8 cellular contexts compared by ENCODE assay signal in genomic region chr10:130137077-130137448, GRCh38. TPM values are rescaled to one million over a fixed set of nuclear protein-coding genes. Genes with fewer than 3 reads are reported as not detected.
A peak's percentile ranks its signal among the peaks of the same experiment; 100 is the strongest.
DNase-seq lines count a peak whose midpoint lies in the region; ATAC-seq and TF ChIP-seq lines count a peak whose summit lies in the region.

No MANE protein-coding gene starts in this region.

- H3K4me3 Mint-ChIP-seq in activated CD8-positive, alpha-beta T cell treated with anti-CD3 and anti-CD28 coated beads, Interleukin-2, amount 10 ng/mL, durations not matched to agents 7 days and 5 days: peak overlapping the region; percentile 87
- H3K4me3 Mint-ChIP-seq in stimulated activated memory B cell treated with anti-CD40 and anti-IgM and Interleukin-4, amounts not matched to agents 10 μg/mL and 1 μg/mL and 100 μg/mL, for 72 hours: peak overlapping the region; percentile 97

- peak; percentile 1 for ATAC-seq in activated CD8-positive, alpha-beta T cell treated with anti-CD3 and anti-CD28 coated beads, Interleukin-2, amount 10 ng/mL, durations not matched to agents 7 days and 5 days
- no peak for ATAC-seq in stimulated activated memory B cell treated with anti-CD40 and anti-IgM and Interleukin-4, amounts not matched to agents 10 μg/mL and 1 μg/mL and 100 μg/mL, for 72 hours
- no peak for ATAC-seq in HG03469 (IDR thresholded peaks at IDR 0.05; ENCODE audit: unreplicated experiment)
- no peak for ATAC-seq in HG03097 (IDR thresholded peaks at IDR 0.05; ENCODE audit: low FRiP score, unreplicated experiment)

- CTCF ChIA-PET in activated CD8-positive, alpha-beta T cell treated with anti-CD3 and anti-CD28 coated beads, Interleukin-2, amount 10 ng/mL, durations not matched to agents 7 days and 5 days (lab: Charles Lee): interaction anchor here (1.0 to 2.9 kb wide), 4 partner anchors 22 to 42 kb away, joined by 3 to 35 read pairs (median 6); partner anchors contain the start of gene C10orf143

- H3K4me3 ChIP-seq in AG09309 (ENCODE audit: control insufficient read depth, low read depth, low read length) (peak overlapping the region; percentile 65), HFF-Myc (replicated peaks; ENCODE audit: low read depth, low read length) (peak overlapping the region; percentile 83), iPS-11a (ENCODE audit: low read depth, low read length) (peak overlapping the region; percentile 79)

- TF ChIP-seq CTCF in AG09309 (IDR thresholded peaks at IDR 0.05; ENCODE audit: control insufficient read depth, insufficient read depth, low read depth, low read length, missing control alignments) (no peak), HFF-Myc (IDR thresholded peaks at IDR 0.05; ENCODE audit: low read depth, low read length, missing control alignments) (no peak)

- H3K27me3 Mint-ChIP-seq in activated CD8-positive, alpha-beta T cell treated with anti-CD3 and anti-CD28 coated beads, Interleukin-2, amount 10 ng/mL, durations not matched to agents 7 days and 5 days (ENCODE audit: low read depth): peaks cover 11% of the 10 kb centered on the region
- no peaks in the 10 kb centered on the region for H3K27me3 Mint-ChIP-seq in stimulated activated memory B cell treated with anti-CD40 and anti-IgM and Interleukin-4, amounts not matched to agents 10 μg/mL and 1 μg/mL and 100 μg/mL, for 72 hours

- H3K36me3 Mint-ChIP-seq in activated CD8-positive, alpha-beta T cell treated with anti-CD3 and anti-CD28 coated beads, Interleukin-2, amount 10 ng/mL, durations not matched to agents 7 days and 5 days (ENCODE audit: low read depth): peaks cover 25% of the 10 kb centered on the region
- peaks cover 8% of the 10 kb centered on the region for H3K36me3 Mint-ChIP-seq in stimulated activated memory B cell treated with anti-CD40 and anti-IgM and Interleukin-4, amounts not matched to agents 10 μg/mL and 1 μg/mL and 100 μg/mL, for 72 hours

- POLR2A ChIA-PET in activated CD8-positive, alpha-beta T cell treated with anti-CD3 and anti-CD28 coated beads, Interleukin-2, amount 10 ng/mL, durations not matched to agents 7 days and 5 days (lab: Charles Lee): interaction anchor here (1.5 to 4.1 kb wide), 2 partner anchors 23 to 26 kb away, joined by 5 to 61 read pairs; partner anchors contain the start of gene C10orf143

- no peak for DNase-seq in AG09309 (ENCODE audit: low read depth)
- DNase-seq in HFF-Myc (ENCODE audit: extremely low read depth, low read depth): no peak
- peak; percentile 35 for DNase-seq in activated CD8-positive, alpha-beta T cell treated with anti-CD3 and anti-CD28 coated beads, Interleukin-2, amount 10 ng/mL, durations not matched to agents 7 days and 5 days
- no peak for DNase-seq in NCI-H526 (lab: John Stamatoyannopoulos, UW)

- H3K4me1 Mint-ChIP-seq in activated CD8-positive, alpha-beta T cell treated with anti-CD3 and anti-CD28 coated beads, Interleukin-2, amount 10 ng/mL, durations not matched to agents 7 days and 5 days (ENCODE audit: low read depth): peaks cover 58% of the 10 kb centered on the region
- H3K4me1 Mint-ChIP-seq in stimulated activated memory B cell treated with anti-CD40 and anti-IgM and Interleukin-4, amounts not matched to agents 10 μg/mL and 1 μg/mL and 100 μg/mL, for 72 hours: peaks cover 42% of the 10 kb centered on the region

- no peaks in the 10 kb centered on the region for H3K9me3 Mint-ChIP-seq in activated CD8-positive, alpha-beta T cell treated with anti-CD3 and anti-CD28 coated beads, Interleukin-2, amount 10 ng/mL, durations not matched to agents 7 days and 5 days (ENCODE audit: insufficient read depth)
- no peaks in the 10 kb centered on the region for H3K9me3 Mint-ChIP-seq in stimulated activated memory B cell treated with anti-CD40 and anti-IgM and Interleukin-4, amounts not matched to agents 10 μg/mL and 1 μg/mL and 100 μg/mL, for 72 hours

- H3K27ac Mint-ChIP-seq in activated CD8-positive, alpha-beta T cell treated with anti-CD3 and anti-CD28 coated beads, Interleukin-2, amount 10 ng/mL, durations not matched to agents 7 days and 5 days: peak overlapping the region; percentile 84
- H3K27ac Mint-ChIP-seq in stimulated activated memory B cell treated with anti-CD40 and anti-IgM and Interleukin-4, amounts not matched to agents 10 μg/mL and 1 μg/mL and 100 μg/mL, for 72 hours: peak overlapping the region; percentile 92

RNA-seq across cellular contexts. Expression of gene GLRX3, which starts 0.9 kb away (rescaled TPM):
- 10 to 100 TPM; 79.4 to 80.6 TPM for total RNA-seq in activated CD8-positive, alpha-beta T cell treated with anti-CD3 and anti-CD28 coated beads, Interleukin-2, amount 10 ng/mL, durations not matched to agents 7 days and 5 days

RNA-seq across cellular contexts. Expression of gene C10orf143, which starts 26.4 kb away (rescaled TPM):
- total RNA-seq in activated CD8-positive, alpha-beta T cell treated with anti-CD3 and anti-CD28 coated beads, Interleukin-2, amount 10 ng/mL, durations not matched to agents 7 days and 5 days: 1 to 10 TPM; 4.4 to 4.7 TPM
